Comparison of ENCODE assay signal across 14 cellular contexts in genomic region chr3:154886437-154886836, GRCh38.
DNase-seq lines count a peak whose midpoint lies in the region; ATAC-seq and TF ChIP-seq lines count a peak whose summit lies in the region.
"Had no signal": no experiment of that assay in that cellular context is flagged by ENCODE, and none has a peak within 500 bp of the region (broad histone marks: within the 10 kb centered on the region; RNA-seq: fewer than 3 reads in every experiment).

No MANE protein-coding gene starts in this region.

- no peaks in the 10 kb centered on the region for H3K4me1 ChIP-seq in left lung

- no peaks in the 10 kb centered on the region for H3K27me3 ChIP-seq in left lung

- DNase-seq in AG10803 (ENCODE audit: low read depth) (peak; percentile 100), M059J (ENCODE audit: low read depth) (peak; percentile 94), cardiac fibroblast (ENCODE audit: low read depth in 2 of 2) (peak; percentile 92 to 99), left lung (no peak), DMS114 treated with DMSO at 0.1 percent for 48 hours (lab: John Stamatoyannopoulos, UW; ENCODE audit: unreplicated experiment) (no peak)
- DNase-seq: activated CD4-positive, CD25-positive, alpha-beta regulatory T cell; CD8-positive, alpha-beta T cell; cortex of kidney; naive B cell; NCI-H2081; stimulated activated naive CD4-positive, alpha-beta T cell had no signal

- no peak overlapping the region for H3K4me3 ChIP-seq in AG10803 (ENCODE audit: low read length)
- no peak overlapping the region for H3K4me3 ChIP-seq in cardiac fibroblast (replicated peaks in 1 of 2; ENCODE audit: low read depth in 2 of 2, low read length in 2 of 2)
- H3K4me3 ChIP-seq in left lung: no peak overlapping the region

- H3K27ac ChIP-seq in left lung: peak overlapping the region in 1 of 2 donors; percentile 15

- intact Hi-C loops in left lung (cut with DNase I): no loop called here

- peaks cover 0 to 12% of the 10 kb centered on the region in 2 donors for H3K9me3 ChIP-seq in left lung

- TF ChIP-seq CTCF in AG10803 (conservative IDR thresholded peaks at IDR 0.05; ENCODE audit: low read length) (no peak), cardiac fibroblast (IDR thresholded peaks at IDR 0.05; ENCODE audit: low read depth, low read length) (no peak), left lung (IDR thresholded peaks at IDR 0.05) (no peak)

- H3K36me3 ChIP-seq in left lung: no peaks in the 10 kb centered on the region

- ATAC-seq in left lung (peak; percentile 73), GM18861 (IDR thresholded peaks at IDR 0.05; ENCODE audit: unreplicated experiment) (no peak), GM21528 (IDR thresholded peaks at IDR 0.05; ENCODE audit: low FRiP score, unreplicated experiment) (no peak), HG03342 (IDR thresholded peaks at IDR 0.05; ENCODE audit: unreplicated experiment) (no peak)
- ATAC-seq: CD8-positive, alpha-beta T cell had no signal

Comparison
In these comparisons a context has a peak if more than half of its experiments do, and no peak if none do; other contexts are left out.
1. DNase-seq: peak in AG10803 (single experiment), M059J (single experiment) and cardiac fibroblast (2 of 2); none in left lung (0 of 2) and DMS114 treated with DMSO at 0.1 percent for 48 hours (single experiment).